In genomic region chrX:133134282-133134681, GRCh38 we compare ENCODE assay signal across 32 cellular contexts. TPM values are rescaled to one million over a fixed set of nuclear protein-coding genes. Genes with fewer than 3 reads are reported as not detected.
"Had no signal": no experiment of that assay in that cellular context is flagged by ENCODE, and none has a peak within 500 bp of the region (broad histone marks: within the 10 kb centered on the region; RNA-seq: fewer than 3 reads in every experiment).

No MANE protein-coding gene starts in this region.

- H3K9me3 ChIP-seq: ascending aorta had no signal

- H3K4me1 ChIP-seq: ascending aorta had no signal

- H3K36me3 ChIP-seq: ascending aorta, cardiac muscle cell had no signal

- H3K4me3 ChIP-seq: ascending aorta, cardiac muscle cell had no signal

- DNase-seq: activated B cell treated with CpG ODN at 0.5 μM for 24 hours; activated CD4-positive, alpha-beta memory T cell treated with anti-CD3 and anti-CD28 coated beads for 36 hours; activated CD4-positive, alpha-beta T cell treated with anti-CD3 and anti-CD28 coated beads for 4 hours; activated CD4-positive, alpha-beta T cell treated with anti-CD3 and anti-CD28 coated beads, Interleukin-2, amount 10 ng/mL, durations not matched to agents 24 days and 14 days; activated CD4-positive, alpha-beta T cell treated with anti-CD3 and anti-CD28 coated beads, Interleukin-2, amount 50 U/mL, for 1 hour; activated CD4-positive, alpha-beta T cell treated with anti-CD3 and anti-CD28 coated beads, Interleukin-2, amount 50 U/mL, for 4 hours; activated CD4-positive, CD25-positive, alpha-beta regulatory T cell treated with anti-CD3 and anti-CD28 coated beads, Interleukin-2, amount 50 U/mL, for 72 hours; activated CD8-positive, alpha-beta memory T cell treated with anti-CD3 and anti-CD28 coated beads, Interleukin-2, amount 50 U/mL, for 4 hours; activated CD8-positive, alpha-beta T cell treated with anti-CD3 and anti-CD28 coated beads for 36 hours; activated effector memory CD4-positive, alpha-beta T cell treated with Interleukin-2 at 50 U/mL for 16 hours; activated gamma-delta T cell; activated naive CD4-positive, alpha-beta T cell treated with anti-CD3 and anti-CD28 coated beads, Interleukin-2, amount 10 ng/mL, durations not matched to agents 7 days and 5 days; activated naive CD4-positive, alpha-beta T cell treated with Interleukin-2 at 50 U/mL for 16 hours; activated naive CD8-positive, alpha-beta T cell treated with anti-CD3 and anti-CD28 coated beads, Interleukin-2, amount 10 ng/mL, durations not matched to agents 7 days and 5 days; activated naive CD8-positive, alpha-beta T cell treated with anti-CD3 and anti-CD28 coated beads, Interleukin-2, amount 50 U/mL, for 24 hours; activated T-cell treated with anti-CD3 and anti-CD28 coated beads for 4 hours; activated T-cell treated with anti-CD3 and anti-CD28 coated beads, Interleukin-2, amount 50 U/mL, for 24 hours; activated T-cell treated with anti-CD3 and anti-CD28 coated beads, Interleukin-2, amount 50 U/mL, for 48 hours; amygdala; anterior cingulate cortex; caudate nucleus; T-helper 2 cell; T-helper 9 cell had no signal

- ATAC-seq: activated CD8-positive, alpha-beta T cell treated with anti-CD3 and anti-CD28 coated beads for 36 hours; activated naive CD8-positive, alpha-beta T cell treated with anti-CD3 and anti-CD28 coated beads, Interleukin-2, amount 50 U/mL, for 24 hours had no signal

- FAIRE-seq: bronchial epithelial cell, TTC549 had no signal

- H3K27me3 ChIP-seq: ascending aorta, cardiac muscle cell had no signal

- H3K27ac ChIP-seq: ascending aorta, cardiac muscle cell, VCaP had no signal

RNA-seq across cellular contexts. Expression of gene USP26, which starts 37.4 kb away (rescaled TPM):
- total RNA-seq: activated B cell treated with CpG ODN at 0.5 μM for 24 hours; activated CD4-positive, alpha-beta memory T cell treated with anti-CD3 and anti-CD28 coated beads for 36 hours; activated CD4-positive, alpha-beta T cell treated with anti-CD3 and anti-CD28 coated beads, Interleukin-2, amount 10 ng/mL, durations not matched to agents 24 days and 14 days; activated CD8-positive, alpha-beta memory T cell treated with anti-CD3 and anti-CD28 coated beads for 36 hours; activated CD8-positive, alpha-beta T cell treated with anti-CD3 and anti-CD28 coated beads for 36 hours; activated naive CD8-positive, alpha-beta T cell treated with anti-CD3 and anti-CD28 coated beads, Interleukin-2, amount 10 ng/mL, durations not matched to agents 7 days and 5 days; activated T-helper 2 cell treated with anti-CD3 and anti-CD28 coated beads, Interferon-gamma antibody, Interleukin-2, Interleukin-4, amounts not matched to agents 10 μg/mL and 5 μg/mL and 100 μg/mL, durations not matched to agents 14 hours and 24 hours and 36 hours; ascending aorta; bronchial epithelial cell; cardiac muscle cell; cerebellum had no signal
- polyA plus RNA-seq: adipose tissue, cardiac muscle cell had no signal
